ENCODE assay signal across 24 cellular contexts in the genomic region with DNA sequence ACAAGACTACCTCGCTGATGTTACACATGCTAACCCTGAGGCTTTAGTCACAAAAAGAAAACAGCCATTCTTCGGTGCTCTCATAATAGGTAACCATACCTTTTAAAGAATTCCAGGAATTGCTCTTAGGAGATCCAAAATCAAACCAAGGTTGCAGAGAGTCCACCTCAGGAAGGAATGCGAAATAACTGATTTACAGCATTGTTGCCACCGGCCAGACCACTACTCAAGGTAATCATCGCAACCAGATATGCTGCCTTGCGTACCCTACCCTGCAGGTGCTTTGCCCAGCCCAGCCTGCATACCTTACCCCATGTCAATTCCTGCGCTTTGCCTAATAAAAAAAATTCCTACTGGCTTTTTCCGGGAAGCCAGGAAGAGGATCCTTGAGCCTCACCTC. TPM values are rescaled to one million over a fixed set of nuclear protein-coding genes. Genes with fewer than 3 reads are reported as not detected.
DNase-seq lines count a peak whose midpoint lies in the region; ATAC-seq lines count a peak whose summit lies in the region.
"Had no signal": no experiment of that assay in that cellular context is flagged by ENCODE, and none has a peak within 500 bp of the region (broad histone marks: within the 10 kb centered on the region; RNA-seq: fewer than 3 reads in every experiment).

No MANE protein-coding gene starts in this region.

- no peaks in the 10 kb centered on the region for H3K27me3 Mint-ChIP-seq in activated T-cell treated with anti-CD3 and anti-CD28 coated beads, Interleukin-2, amount 50 U/mL, for 24 hours
- H3K27me3 Mint-ChIP-seq: activated naive CD8-positive, alpha-beta T cell treated with anti-CD3 and anti-CD28 coated beads, Interleukin-2, amount 10 ng/mL, durations not matched to agents 7 days and 5 days; activated T-helper 17 cell treated with anti-CD3 and anti-CD28 coated beads, Interleukin-2, amount 50 U/mL, for 72 hours had no signal

- H3K27me3 ChIP-seq in SJSA1 (replicated peaks) = no peaks in the 10 kb centered on the region
- H3K27me3 ChIP-seq: BE2C, dorsolateral prefrontal cortex, MG63, neural progenitor cell, tibial nerve had no signal

- H3K9me3 Mint-ChIP-seq in activated T-cell treated with anti-CD3 and anti-CD28 coated beads, Interleukin-2, amount 50 U/mL, for 24 hours = no peaks in the 10 kb centered on the region
- H3K9me3 Mint-ChIP-seq: activated T-helper 17 cell treated with anti-CD3 and anti-CD28 coated beads, Interleukin-2, amount 50 U/mL, for 72 hours; neural progenitor cell; T-helper 1 cell treated with Interleukin-12 subunit alpha and Interleukin-12 subunit beta and Interleukin-4 antibody, amounts not matched to agents 30 μg/mL and 1 μg/mL, for 36 hours had no signal

- no peak overlapping the region for H3K4me3 ChIP-seq in SJSA1
- H3K4me3 ChIP-seq: dorsolateral prefrontal cortex, lung, MG63, neural progenitor cell, SK-N-MC, tibial nerve had no signal

- H3K36me3 Mint-ChIP-seq in activated T-cell treated with anti-CD3 and anti-CD28 coated beads, Interleukin-2, amount 50 U/mL, for 24 hours (ENCODE audit: low read depth) = peaks cover 94% of the 10 kb centered on the region

- 0 out of 2 replicates have a peak overlapping the region, but pooled peaks have one; percentile 7 for H3K27ac ChIP-seq in SJSA1
- H3K27ac ChIP-seq: dorsolateral prefrontal cortex, neural progenitor cell, RWPE1, SK-N-MC, tibial nerve had no signal

- no peaks in the 10 kb centered on the region for H3K4me1 ChIP-seq in SJSA1 (replicated peaks)
- H3K4me1 ChIP-seq: BE2C, tibial nerve had no signal

- no peak for DNase-seq in activated T-cell treated with anti-CD3 and anti-CD28 coated beads, Interleukin-2, amount 50 U/mL, for 24 hours
- no peak for DNase-seq in activated T-cell treated with anti-CD3 and anti-CD28 coated beads, Interleukin-2, amount 50 U/mL, for 48 hours
- DNase-seq in SJSA1 (ENCODE audit: low read depth in 1 of 2, low spot score in 2 of 2) (no peak), iPS-NIHi7 (ENCODE audit: extremely low spot score) (peak; percentile 18), renal cortical epithelial cell (ENCODE audit: low read depth) (peak; percentile 67), NCI-H2196 (lab: John Stamatoyannopoulos, UW; ENCODE audit: unreplicated experiment) (no peak), Ammon's horn (ENCODE audit: low spot score) (no peak)
- DNase-seq: activated naive CD8-positive, alpha-beta T cell treated with anti-CD3 and anti-CD28 coated beads, Interleukin-2, amount 10 ng/mL, durations not matched to agents 7 days and 5 days; BE2C; Calu3; dorsolateral prefrontal cortex; MG63; NCI-H1417; NCI-H2081; NCI-H774; stimulated activated CD8-positive, alpha-beta memory T cell treated with anti-CD3 and anti-CD28 coated beads, Interleukin-4, amount 100 ng/mL, for 48 hours had no signal

- ATAC-seq in GM18868 (IDR thresholded peaks at IDR 0.05; ENCODE audit: unreplicated experiment) = no peak
- ATAC-seq: activated T-helper 17 cell treated with anti-CD3 and anti-CD28 coated beads, Interleukin-2, amount 50 U/mL, for 72 hours had no signal

- peak overlapping the region; percentile 1 for H3K27ac Mint-ChIP-seq in activated T-cell treated with anti-CD3 and anti-CD28 coated beads, Interleukin-2, amount 50 U/mL, for 24 hours
- H3K27ac Mint-ChIP-seq: activated naive CD8-positive, alpha-beta T cell treated with anti-CD3 and anti-CD28 coated beads, Interleukin-2, amount 10 ng/mL, durations not matched to agents 7 days and 5 days; activated T-helper 17 cell treated with anti-CD3 and anti-CD28 coated beads, Interleukin-2, amount 50 U/mL, for 72 hours; neural progenitor cell; T-helper 1 cell treated with Interleukin-12 subunit alpha and Interleukin-12 subunit beta and Interleukin-4 antibody, amounts not matched to agents 30 μg/mL and 1 μg/mL, for 36 hours had no signal

- no peak overlapping the region for H3K4me3 Mint-ChIP-seq in activated T-cell treated with anti-CD3 and anti-CD28 coated beads, Interleukin-2, amount 50 U/mL, for 24 hours
- H3K4me3 Mint-ChIP-seq: activated naive CD8-positive, alpha-beta T cell treated with anti-CD3 and anti-CD28 coated beads, Interleukin-2, amount 10 ng/mL, durations not matched to agents 7 days and 5 days; activated T-helper 17 cell treated with anti-CD3 and anti-CD28 coated beads, Interleukin-2, amount 50 U/mL, for 72 hours; neural progenitor cell; T-helper 1 cell treated with Interleukin-12 subunit alpha and Interleukin-12 subunit beta and Interleukin-4 antibody, amounts not matched to agents 30 μg/mL and 1 μg/mL, for 36 hours had no signal

- H3K4me1 Mint-ChIP-seq in activated T-cell treated with anti-CD3 and anti-CD28 coated beads, Interleukin-2, amount 50 U/mL, for 24 hours (ENCODE audit: low read depth) = peaks cover 73% of the 10 kb centered on the region
- H3K4me1 Mint-ChIP-seq: neural progenitor cell had no signal

- peaks cover 75% of the 10 kb centered on the region for H3K36me3 ChIP-seq in SJSA1

- H3K9me3 ChIP-seq in SJSA1 (replicated peaks) = no peaks in the 10 kb centered on the region
- H3K9me3 ChIP-seq: BE2C, MG63, tibial nerve had no signal

RNA-seq across cellular contexts. Expression of a gene that starts 27.0 kb away (rescaled TPM):
- 36.5 and 50.5 TPM in 2 replicates for total RNA-seq in SJSA1 (2014; rRNA removed; shearing (Covaris generic))
- 26.9 and 48.6 TPM in 2 replicates for total RNA-seq in renal cortical epithelial cell

Comparison
In these comparisons a context has a peak if more than half of its experiments do, and no peak if none do; other contexts are left out.
1. DNase-seq: peak in iPS-NIHi7 (single experiment) and renal cortical epithelial cell (single experiment); none in activated T-cell treated with anti-CD3 and anti-CD28 coated beads, Interleukin-2, amount 50 U/mL, for 24 hours (single experiment), activated T-cell treated with anti-CD3 and anti-CD28 coated beads, Interleukin-2, amount 50 U/mL, for 48 hours (0 of 2), SJSA1 (0 of 2), NCI-H2196 (single experiment) and Ammon's horn (single experiment).